In the genomic region with DNA sequence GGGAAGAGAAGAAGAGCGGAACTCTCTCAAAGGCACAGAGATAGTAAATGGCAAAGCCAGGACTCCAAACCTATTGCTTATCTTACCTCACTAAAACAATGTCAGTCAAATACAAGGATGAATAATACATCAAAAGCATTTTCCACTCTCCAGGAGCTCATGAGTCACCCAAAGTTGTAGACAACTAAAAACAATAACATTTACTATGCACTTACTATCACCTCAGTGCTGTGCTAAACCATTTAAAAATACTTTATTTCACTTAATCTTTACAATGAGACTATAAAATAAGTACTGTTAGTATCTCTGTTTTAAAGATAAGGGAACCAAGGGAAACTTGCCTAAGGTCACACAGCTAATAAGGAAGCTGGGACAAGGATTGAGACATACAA, we compare ENCODE assay signal across 18 cellular contexts.
DNase-seq lines count a peak whose midpoint lies in the region; ATAC-seq, FAIRE-seq and TF ChIP-seq lines count a peak whose summit lies in the region.
"Had no signal": no experiment of that assay in that cellular context is flagged by ENCODE, and none has a peak within 500 bp of the region (broad histone marks: within the 10 kb centered on the region; RNA-seq: fewer than 3 reads in every experiment).

No MANE protein-coding gene starts in this region.

- WGBS in GM23248 (ENCODE audit: low coverage in 1 of 2, low lambda C conversion rate in 2 of 2, missing lambda C conversion rate in 2 of 2), 2 experiments = 45 to 53% methylated on average over 1 of the region's 1 CpG
- 92% methylated on average over 1 of the region's 1 CpG for WGBS in prostate gland
- WGBS in body of pancreas, 2 donors = 78 to 93% methylated on average over 1 of the region's 1 CpG

- POLR2A ChIA-PET in PC-3 (lab: Charles Lee; ENCODE audit: unreplicated experiment) = interaction anchor here (0.5 kb wide), 2 partner anchors 63 to 518 kb away, joined by 3 read pairs; no protein-coding TSS in a partner anchor

- DNase-seq in GM23248 (peak; percentile 22), PC-3 (peak; percentile 79), bronchial epithelial cell (ENCODE audit: low read depth) (peak; percentile 67), kidney tubule cell (ENCODE audit: low spot score) (peak; percentile 54), GM03348 (ENCODE audit: low spot score) (no peak), prostate gland (ENCODE audit: low spot score) (no peak), body of pancreas (no peak)
- no peak for DNase-seq in activated T-cell treated with anti-CD3 and anti-CD28 coated beads, Interleukin-2, amount 50 U/mL, for 1 hour
- DNase-seq: activated naive CD8-positive, alpha-beta T cell treated with anti-CD3 and anti-CD28 coated beads for 36 hours; activated T-cell treated with anti-CD3 and anti-CD28 coated beads, Interleukin-2, amount 50 U/mL, for 24 hours; GF-D8; H9; heart right ventricle; left colon; NCI-H1436; pancreas; spleen; stimulated activated naive CD4-positive, alpha-beta T cell treated with Interleukin-2 at 50 U/mL for 16 hours had no signal

- no peaks in the 10 kb centered on the region for H3F3A ChIP-seq in GM23248 (ENCODE audit: insufficient read depth)
- peaks cover 9% of the 10 kb centered on the region for H3F3A ChIP-seq in PC-3 (ENCODE audit: low read length, unreplicated experiment)

- no peak overlapping the region for H3K4me3 ChIP-seq in GM23248
- 0 out of 2 replicates have a peak overlapping the region, but pooled peaks have one; percentile 22 for H3K4me3 ChIP-seq in PC-3 (ENCODE audit: low read length)
- no peak overlapping the region for H3K4me3 ChIP-seq in bronchial epithelial cell (ENCODE audit: low read depth, low read length)
- H3K4me3 ChIP-seq in prostate gland = no peak overlapping the region
- no peak overlapping the region for H3K4me3 ChIP-seq in body of pancreas
- H3K4me3 ChIP-seq: heart right ventricle, pancreas, spleen had no signal

- BruUV-seq in PC-3 (replicated peaks; lab: Mats Ljungman, UMichigan) = no TSS peak

- H3K4me2 ChIP-seq in GM23248 (ENCODE audit: unreplicated experiment) (no peak overlapping the region), PC-3 (ENCODE audit: low read length) (peak overlapping the region; percentile 70)

- H3K36me3 ChIP-seq in GM23248 (ENCODE audit: low read depth) = no peaks in the 10 kb centered on the region
- H3K36me3 ChIP-seq in PC-3 (ENCODE audit: low read depth, low read length) = no peaks in the 10 kb centered on the region
- H3K36me3 ChIP-seq in bronchial epithelial cell (ENCODE audit: control insufficient read depth, insufficient read depth, low read length) = no peaks in the 10 kb centered on the region
- no peaks in the 10 kb centered on the region for H3K36me3 ChIP-seq in prostate gland
- H3K36me3 ChIP-seq in body of pancreas (replicated peaks in 1 of 2; ENCODE audit: insufficient read depth in 1 of 2, low read depth in 2 of 2) = no peaks in the 10 kb centered on the region
- H3K36me3 ChIP-seq: heart right ventricle, pancreas, spleen had no signal

- no peaks in the 10 kb centered on the region for H4K20me1 ChIP-seq in GM23248 (ENCODE audit: insufficient read depth)
- no peaks in the 10 kb centered on the region for H4K20me1 ChIP-seq in PC-3 (ENCODE audit: low read length)

- TF ChIP-seq POLR2A in prostate gland (IDR thresholded peaks at IDR 0.05) = no peak
- no peak for TF ChIP-seq POLR2A in body of pancreas (IDR thresholded peaks at IDR 0.05)

- CTCF ChIA-PET in PC-3 (lab: Charles Lee) = no interaction called here

- H3K79me2 ChIP-seq in GM23248 (ENCODE audit: insufficient read depth) (no peaks in the 10 kb centered on the region), PC-3 (ENCODE audit: low read length) (no peaks in the 10 kb centered on the region)

- no peak for FAIRE-seq in bronchial epithelial cell (lab: Jason Lieb, UNC)

- no peaks in the 10 kb centered on the region for H3K9me2 ChIP-seq in GM23248 (ENCODE audit: insufficient read depth)
- no peaks in the 10 kb centered on the region for H3K9me2 ChIP-seq in PC-3 (replicated peaks; ENCODE audit: low read length)

- ATAC-seq in PC-3 (peak; percentile 64), body of pancreas (no peak)
- ATAC-seq: heart right ventricle, left colon, pancreas had no signal

- no peak for TF ChIP-seq CTCF in PC-3 (conservative IDR thresholded peaks at IDR 0.05; ENCODE audit: low read depth, low read length)
- TF ChIP-seq CTCF in bronchial epithelial cell (IDR thresholded peaks at IDR 0.05; ENCODE audit: insufficient read depth, low read length, severe bottlenecking) = no peak
- TF ChIP-seq CTCF in prostate gland (IDR thresholded peaks at IDR 0.05) = no peak
- TF ChIP-seq CTCF in body of pancreas (IDR thresholded peaks at IDR 0.05) = no peak

- H3K27me3 ChIP-seq in GM23248 (replicated peaks; ENCODE audit: insufficient read depth) (no peaks in the 10 kb centered on the region), PC-3 (ENCODE audit: low read length) (no peaks in the 10 kb centered on the region), bronchial epithelial cell (ENCODE audit: control insufficient read depth, insufficient read depth, low read length) (no peaks in the 10 kb centered on the region), prostate gland (replicated peaks; ENCODE audit: insufficient read depth) (no peaks in the 10 kb centered on the region), body of pancreas (no peaks in the 10 kb centered on the region)
- H3K27me3 ChIP-seq: heart right ventricle, spleen had no signal

- intact Hi-C loops in PC-3 (cut with micrococcal nuclease) (loop anchor here (5.0 to 10.0 kb wide), 5 partner anchors 83 to 638 kb away; a partner anchor contains a TSS), prostate gland (cut with DNase I) (no loop called here), body of pancreas (cut with DNase I) (no loop called here)

- no peak overlapping the region for H2AFZ ChIP-seq in GM23248
- H2AFZ ChIP-seq in PC-3 (ENCODE audit: low read length) = no peak overlapping the region

- no peaks in the 10 kb centered on the region for H3K9me3 ChIP-seq in GM23248 (ENCODE audit: low read depth)
- H3K9me3 ChIP-seq in PC-3 (ENCODE audit: low read length) = no peaks in the 10 kb centered on the region
- no peaks in the 10 kb centered on the region for H3K9me3 ChIP-seq in prostate gland
- H3K9me3 ChIP-seq in body of pancreas = no peaks in the 10 kb centered on the region
- H3K9me3 ChIP-seq: heart right ventricle, pancreas, spleen had no signal

- in situ Hi-C loops in GM23248 (cut with MboI) = no loop called here

- H3K27ac ChIP-seq in GM23248 (0 out of 2 replicates have a peak overlapping the region, but pooled peaks have one; percentile 45), PC-3 (ENCODE audit: low read length) (peak overlapping the region; percentile 98), prostate gland (no peak overlapping the region), body of pancreas (no peak overlapping the region)
- H3K27ac ChIP-seq: heart right ventricle, pancreas, spleen had no signal

- H3K9ac ChIP-seq in GM23248 = no peak overlapping the region
- H3K9ac ChIP-seq in PC-3 (ENCODE audit: low read length) = peak overlapping the region; percentile 63

- H3K4me1 ChIP-seq in GM23248 (ENCODE audit: insufficient read depth) = peaks cover 2% of the 10 kb centered on the region; the same call in 1 of the 2 replicates
- H3K4me1 ChIP-seq in PC-3 (ENCODE audit: insufficient read depth, low read length) = peaks cover 38% of the 10 kb centered on the region
- H3K4me1 ChIP-seq in prostate gland (replicated peaks) = no peaks in the 10 kb centered on the region
- no peaks in the 10 kb centered on the region for H3K4me1 ChIP-seq in body of pancreas
- H3K4me1 ChIP-seq: heart right ventricle, pancreas, spleen had no signal

Comparison
In these comparisons a context has a peak if more than half of its experiments do, and no peak if none do; other contexts are left out.
1. DNase-seq: peak in GM23248 (single experiment), PC-3 (single experiment), bronchial epithelial cell (single experiment) and kidney tubule cell (single experiment); none in GM03348 (single experiment), prostate gland (single experiment), activated T-cell treated with anti-CD3 and anti-CD28 coated beads, Interleukin-2, amount 50 U/mL, for 1 hour (single experiment) and body of pancreas (0 of 4).
2. H3K27ac ChIP-seq: peak in GM23248 (single experiment) and PC-3 (single experiment); none in prostate gland (0 of 2) and body of pancreas (0 of 4).